Comparison of ENCODE assay signal across 19 cellular contexts in genomic region chr11:1205987-1206331, GRCh38. TPM values are rescaled to one million over a fixed set of nuclear protein-coding genes. Genes with fewer than 3 reads are reported as not detected.
"Had no signal": no experiment of that assay in that cellular context is flagged by ENCODE, and none has a peak within 500 bp of the region (broad histone marks: within the 10 kb centered on the region; RNA-seq: fewer than 3 reads in every experiment).

No MANE protein-coding gene starts in this region.

- H3K36me3 ChIP-seq: gastrocnemius medialis, thoracic aorta, vagina had no signal

- H3K4me1 ChIP-seq: gastrocnemius medialis had no signal

- H3K27me3 ChIP-seq: vagina had no signal

- H3K9me3 ChIP-seq: body of pancreas, gastrocnemius medialis, vagina had no signal

- H3K4me3 ChIP-seq: body of pancreas, gastrocnemius medialis, lung, thoracic aorta, vagina had no signal

- H3K27ac Mint-ChIP-seq: activated CD8-positive, alpha-beta memory T cell treated with anti-CD3 and anti-CD28 coated beads, Interleukin-2, amount 10 ng/mL, durations not matched to agents 7 days and 5 days had no signal

- ATAC-seq: activated CD8-positive, alpha-beta memory T cell treated with anti-CD3 and anti-CD28 coated beads, Interleukin-2, amount 10 ng/mL, durations not matched to agents 7 days and 5 days; activated T-cell treated with anti-CD3 and anti-CD28 coated beads, Interleukin-2, amount 50 U/mL, for 4 hours; body of pancreas; gastrocnemius medialis; naive thymus-derived CD8-positive, alpha-beta T cell; stimulated activated naive CD8-positive, alpha-beta T cell treated with anti-CD3 and anti-CD28 coated beads, Interleukin-15, amount 100 ng/mL, for 72 hours had no signal

- DNase-seq: activated CD4-positive, alpha-beta T cell treated with anti-CD3 and anti-CD28 coated beads, Interleukin-2, amount 50 U/mL, for 4 hours; activated CD8-positive, alpha-beta memory T cell treated with anti-CD3 and anti-CD28 coated beads, Interleukin-2, amount 10 ng/mL, durations not matched to agents 7 days and 5 days; central memory CD4-positive, alpha-beta T cell; cortex of kidney; effector memory CD4-positive, alpha-beta T cell; occipital lobe; stimulated activated CD4-positive, alpha-beta T cell treated with anti-CD3 and anti-CD28 coated beads, Interleukin-4, amount 100 ng/mL, for 4 hours; stimulated activated naive CD8-positive, alpha-beta T cell treated with anti-CD3 and anti-CD28 coated beads, Interleukin-15, amount 100 ng/mL, for 72 hours had no signal

- H3K36me3 Mint-ChIP-seq: activated CD8-positive, alpha-beta memory T cell treated with anti-CD3 and anti-CD28 coated beads, Interleukin-2, amount 10 ng/mL, durations not matched to agents 7 days and 5 days had no signal

- H3K4me3 Mint-ChIP-seq: activated CD8-positive, alpha-beta memory T cell treated with anti-CD3 and anti-CD28 coated beads, Interleukin-2, amount 10 ng/mL, durations not matched to agents 7 days and 5 days; activated T-cell treated with anti-CD3 and anti-CD28 coated beads, Interleukin-2, amount 50 U/mL, for 4 hours; naive thymus-derived CD8-positive, alpha-beta T cell; stimulated activated naive CD8-positive, alpha-beta T cell treated with anti-CD3 and anti-CD28 coated beads, Interleukin-15, amount 100 ng/mL, for 72 hours had no signal

- H3K4me1 Mint-ChIP-seq: activated CD8-positive, alpha-beta memory T cell treated with anti-CD3 and anti-CD28 coated beads, Interleukin-2, amount 10 ng/mL, durations not matched to agents 7 days and 5 days; naive thymus-derived CD8-positive, alpha-beta T cell; stimulated activated naive CD8-positive, alpha-beta T cell treated with anti-CD3 and anti-CD28 coated beads, Interleukin-15, amount 100 ng/mL, for 72 hours had no signal

- H3K27ac ChIP-seq: body of pancreas, epithelial cell of prostate, gastrocnemius medialis, thoracic aorta, vagina had no signal

RNA-seq across cellular contexts. Expression of gene MUC5B, which starts 16.9 kb away (rescaled TPM):
- total RNA-seq: activated CD8-positive, alpha-beta memory T cell treated with anti-CD3 and anti-CD28 coated beads, Interleukin-2, amount 10 ng/mL, durations not matched to agents 7 days and 5 days; kidney epithelial cell; naive thymus-derived CD8-positive, alpha-beta T cell; occipital lobe; skeletal muscle tissue; T-helper 2 cell treated with Interferon-gamma antibody and Interleukin-4, amounts not matched to agents 100 ng/mL and 5 ng/mL, for 36 hours; thoracic aorta had no signal

RNA-seq across cellular contexts. Expression of gene MUC5AC, which starts 48.2 kb away (rescaled TPM):
- total RNA-seq: activated CD8-positive, alpha-beta memory T cell treated with anti-CD3 and anti-CD28 coated beads, Interleukin-2, amount 10 ng/mL, durations not matched to agents 7 days and 5 days; gastrocnemius medialis; kidney epithelial cell; naive thymus-derived CD8-positive, alpha-beta T cell; occipital lobe; T-helper 2 cell treated with Interferon-gamma antibody and Interleukin-4, amounts not matched to agents 100 ng/mL and 5 ng/mL, for 36 hours; vagina had no signal
